Comparison of ENCODE assay signal across 7 cellular contexts in the genomic region with DNA sequence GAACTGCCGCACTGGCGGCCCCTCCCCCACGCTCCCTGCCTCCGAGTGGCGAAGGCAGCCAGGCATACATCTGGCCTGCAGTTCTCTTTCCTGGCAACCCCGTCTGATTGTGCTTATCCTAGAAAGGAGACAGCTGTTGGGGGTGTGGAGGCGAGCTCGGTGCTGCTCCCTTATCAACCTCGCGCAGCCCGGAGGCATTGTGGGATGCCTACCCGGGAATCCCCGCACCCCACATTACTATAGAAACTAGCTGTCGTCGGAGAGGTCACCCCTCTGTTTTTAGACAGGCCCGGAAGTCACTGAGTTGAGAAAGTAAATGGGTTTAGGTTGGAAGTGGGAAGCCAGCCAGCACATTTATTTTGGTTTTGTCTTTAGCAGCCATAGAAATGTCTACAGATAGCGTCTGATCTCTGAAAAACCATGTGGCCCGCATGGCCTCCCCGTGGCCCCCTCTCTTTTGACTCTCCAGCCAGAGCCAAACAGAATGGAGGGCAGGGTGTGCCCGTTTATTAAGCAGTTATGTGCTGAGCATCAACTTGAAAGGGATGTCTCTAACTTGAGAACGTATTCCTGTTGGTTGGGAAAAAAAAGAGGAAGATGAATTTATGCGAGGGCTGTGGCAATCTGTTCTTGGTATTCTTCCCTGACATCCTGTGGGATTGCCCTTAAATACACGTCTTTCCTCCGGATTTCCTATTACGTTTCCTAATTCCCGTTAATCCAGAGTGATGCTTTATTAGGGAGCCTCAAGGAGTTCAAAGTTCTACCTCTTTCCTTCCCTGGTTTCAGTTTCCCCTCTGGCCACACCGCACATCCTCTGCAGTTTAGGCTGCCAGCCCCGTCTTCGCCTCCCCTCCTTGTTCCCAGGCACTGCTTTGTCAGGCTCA. TPM values are rescaled to one million over a fixed set of nuclear protein-coding genes. Genes with fewer than 3 reads are reported as not detected.
A peak's percentile ranks its signal among the peaks of the same experiment; 100 is the strongest.
DNase-seq lines count a peak whose midpoint lies in the region; ATAC-seq and TF ChIP-seq lines count a peak whose summit lies in the region.

No MANE protein-coding gene starts in this region.

- DNase-seq in PC-3 (no peak), esophagus muscularis mucosa (ENCODE audit: extremely low spot score) (no peak), osteocyte (ENCODE audit: extremely low spot score, unreplicated experiment) (peak; percentile 92), Kasumi-1 (lab: John Stamatoyannopoulos, UW) (no peak)

- POLR2A ChIA-PET in PC-3 (lab: Charles Lee; ENCODE audit: unreplicated experiment): no interaction called here

- H3K27ac ChIP-seq in PC-3 (ENCODE audit: low read length): no peak overlapping the region
- H3K27ac ChIP-seq in esophagus muscularis mucosa (replicated peaks in 1 of 4): peak overlapping the region; percentile 54 to 83 (median 67)

- ATAC-seq in GM19351 (IDR thresholded peaks at IDR 0.05; ENCODE audit: unreplicated experiment): peak; percentile 28
- no peak for ATAC-seq in PC-3
- ATAC-seq in esophagus mucosa: no peak
- ATAC-seq in HG02610 (IDR thresholded peaks at IDR 0.05; ENCODE audit: unreplicated experiment): no peak

- TF ChIP-seq CTCF in PC-3 (conservative IDR thresholded peaks at IDR 0.05; ENCODE audit: low read depth, low read length): no peak
- TF ChIP-seq CTCF in esophagus muscularis mucosa (IDR thresholded peaks at IDR 0.05): no peak
- TF ChIP-seq CTCF in osteocyte (IDR thresholded peaks at IDR 0.05): no peak

- TF ChIP-seq POLR2A in esophagus muscularis mucosa (IDR thresholded peaks at IDR 0.05; ENCODE audit: low read depth): no peak

- no peaks in the 10 kb centered on the region for H3F3A ChIP-seq in PC-3 (ENCODE audit: low read length, unreplicated experiment)

- no peak overlapping the region for H3K9ac ChIP-seq in PC-3 (ENCODE audit: low read length)

- H3K36me3 Mint-ChIP-seq in osteocyte (ENCODE audit: unreplicated experiment): peaks cover 77% of the 10 kb centered on the region

- 25% methylated on average over 28 of the region's 29 CpGs for WGBS in esophagus muscularis mucosa

- no peaks in the 10 kb centered on the region for H3K9me3 ChIP-seq in PC-3 (ENCODE audit: low read length)
- no peaks in the 10 kb centered on the region for H3K9me3 ChIP-seq in esophagus muscularis mucosa

- no peak for TF ChIP-seq EP300 in esophagus muscularis mucosa (IDR thresholded peaks at IDR 0.05)

- H3K27ac Mint-ChIP-seq in osteocyte (ENCODE audit: unreplicated experiment): peak overlapping the region; percentile 98

- H3K27me3 Mint-ChIP-seq in osteocyte (ENCODE audit: unreplicated experiment): no peaks in the 10 kb centered on the region

- CTCF ChIA-PET in PC-3 (lab: Charles Lee): no interaction called here

- H3K27me3 ChIP-seq in PC-3 (ENCODE audit: low read length) (no peaks in the 10 kb centered on the region), esophagus muscularis mucosa (peaks cover 4 to 31% (median 7%) of the 10 kb centered on the region in 4 donors)

- H3K4me1 ChIP-seq in PC-3 (ENCODE audit: insufficient read depth, low read length) (peaks cover 22% of the 10 kb centered on the region), esophagus muscularis mucosa (peaks cover 54 to 100% (median 88%) of the 10 kb centered on the region in 4 donors)

- BruUV-seq in PC-3 (replicated peaks; lab: Mats Ljungman, UMichigan): no TSS peak

- no peak overlapping the region for H2AFZ ChIP-seq in PC-3 (ENCODE audit: low read length)

- H3K4me3 ChIP-seq in PC-3 (ENCODE audit: low read length): no peak overlapping the region
- peak overlapping the region; percentile 32 to 42 (median 34) for H3K4me3 ChIP-seq in esophagus muscularis mucosa

- H3K4me3 Mint-ChIP-seq in osteocyte (ENCODE audit: unreplicated experiment): peak overlapping the region; percentile 98

- peaks cover 69% of the 10 kb centered on the region for H3K36me3 ChIP-seq in PC-3 (ENCODE audit: low read depth, low read length)
- peaks cover 0 to 5% (median 2%) of the 10 kb centered on the region in 4 donors for H3K36me3 ChIP-seq in esophagus muscularis mucosa

- peaks cover 50% of the 10 kb centered on the region for H3K79me2 ChIP-seq in PC-3 (ENCODE audit: low read length)

- H3K4me2 ChIP-seq in PC-3 (ENCODE audit: low read length): peak overlapping the region; percentile 89

- peaks cover 73% of the 10 kb centered on the region for H3K4me1 Mint-ChIP-seq in osteocyte (ENCODE audit: unreplicated experiment)

- H3K9me2 ChIP-seq in PC-3 (replicated peaks; ENCODE audit: low read length): no peaks in the 10 kb centered on the region

- H3K9me3 Mint-ChIP-seq in osteocyte (ENCODE audit: unreplicated experiment): no peaks in the 10 kb centered on the region

- H4K20me1 ChIP-seq in PC-3 (ENCODE audit: low read length): peaks cover 45% of the 10 kb centered on the region

- intact Hi-C loops in PC-3 (cut with micrococcal nuclease): loop anchor here (10.0 kb wide), 1 partner anchor 580 kb away; no protein-coding TSS in a partner anchor
- intact Hi-C loops in esophagus muscularis mucosa (cut with DNase I): loop anchor here (5.0 kb wide), 2 partner anchors 148 to 173 kb away; no protein-coding TSS in a partner anchor

RNA-seq across cellular contexts. Expression of a gene that starts 3.9 kb away (rescaled TPM):
- total RNA-seq in PC-3 (2014; rRNA removed) (99.9 and 182 TPM in 2 replicates), esophagus muscularis mucosa (100 to 1,000 TPM in 1 of 4 donors, 10 to 100 TPM in 3; 72.4 to 130 (median 78.1) TPM), osteocyte (334 and 341 TPM in 2 replicates), esophagus mucosa (8.7 TPM)
